ENCODE assay signal across 8 cellular contexts in the genomic region with DNA sequence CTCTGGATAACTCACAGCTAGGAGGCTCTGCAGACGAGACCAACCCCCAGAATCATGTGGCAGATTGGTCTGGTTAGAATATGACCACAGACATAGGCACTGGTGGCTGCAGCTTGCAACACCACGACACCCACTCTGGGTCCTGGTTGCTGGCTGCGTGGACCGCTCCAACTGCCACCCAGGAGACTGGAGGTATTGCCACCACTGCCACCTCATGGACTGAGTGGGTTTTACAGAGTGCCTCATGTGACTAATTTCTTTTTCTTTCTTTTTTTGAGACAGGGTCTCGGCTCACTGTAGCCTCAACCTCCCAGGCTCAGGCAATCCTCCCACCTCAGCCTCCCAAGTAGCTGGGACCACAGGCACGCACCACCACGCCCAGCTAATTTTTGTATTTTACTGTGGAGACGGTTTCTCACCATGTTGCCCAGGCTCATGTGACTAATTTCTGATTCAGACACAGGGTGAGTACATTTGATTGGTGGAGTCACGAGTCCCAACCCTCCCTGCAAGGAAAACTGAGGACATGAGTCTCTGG. TPM values are rescaled to one million over a fixed set of nuclear protein-coding genes. Genes with fewer than 3 reads are reported as not detected.
DNase-seq lines count a peak whose midpoint lies in the region; ATAC-seq and TF ChIP-seq lines count a peak whose summit lies in the region.

No MANE protein-coding gene starts in this region.

- DNase-seq in D341Med (ENCODE audit: low spot score) (peak; percentile 83), NOMO-1 treated with DMSO at 0.1 percent for 48 hours (lab: John Stamatoyannopoulos, UW; ENCODE audit: unreplicated experiment) (peak; percentile 75), mucosa of descending colon (peak; percentile 71 to 82 (median 73))
- peak; percentile 78 for DNase-seq in activated CD8-positive, alpha-beta memory T cell treated with anti-CD3 and anti-CD28 coated beads for 24 hours
- DNase-seq in stimulated activated effector memory CD8-positive, alpha-beta T cell treated with anti-CD3 and anti-CD28 coated beads, Interleukin-12 subunit alpha, Interleukin-12 subunit beta, amount 100 ng/mL, for 72 hours (ENCODE audit: low spot score in 2 of 2), result peak; percentile 51 to 81

- H3K4me1 ChIP-seq in HEK293 (ENCODE audit: control insufficient read depth, insufficient read depth, low read length) (no peaks in the 10 kb centered on the region), endocrine pancreas (ENCODE audit: control insufficient read depth, insufficient read depth, low read length) (peaks cover 9% of the 10 kb centered on the region), mucosa of descending colon (ENCODE audit: low read depth) (peaks cover 2% of the 10 kb centered on the region)

- peaks cover 8% of the 10 kb centered on the region for H3K36me3 Mint-ChIP-seq in stimulated activated effector memory CD8-positive, alpha-beta T cell treated with anti-CD3 and anti-CD28 coated beads, Interleukin-12 subunit alpha, Interleukin-12 subunit beta, amount 100 ng/mL, for 72 hours

- peaks cover 34% of the 10 kb centered on the region for H3K4me1 Mint-ChIP-seq in stimulated activated effector memory CD8-positive, alpha-beta T cell treated with anti-CD3 and anti-CD28 coated beads, Interleukin-12 subunit alpha, Interleukin-12 subunit beta, amount 100 ng/mL, for 72 hours

- no peaks in the 10 kb centered on the region for H3K9me3 Mint-ChIP-seq in stimulated activated effector memory CD8-positive, alpha-beta T cell treated with anti-CD3 and anti-CD28 coated beads, Interleukin-12 subunit alpha, Interleukin-12 subunit beta, amount 100 ng/mL, for 72 hours

- no peak overlapping the region for H3K4me3 ChIP-seq in HEK293 (ENCODE audit: low read depth, low read length)
- H3K4me3 ChIP-seq in endocrine pancreas (ENCODE audit: control insufficient read depth, insufficient read depth, low read length), result peak overlapping the region; percentile 7
- H3K4me3 ChIP-seq in mucosa of descending colon, result no peak overlapping the region

- H3K9me3 ChIP-seq in HEK293 (ENCODE audit: control insufficient read depth, insufficient read depth, low read depth, low read length) (no peaks in the 10 kb centered on the region), endocrine pancreas (ENCODE audit: control insufficient read depth, low read length) (no peaks in the 10 kb centered on the region), mucosa of descending colon (no peaks in the 10 kb centered on the region)

- no peak overlapping the region for H3K27ac ChIP-seq in HEK293 (ENCODE audit: extremely low read depth, low read depth, low read length)

- H3K36me3 ChIP-seq in HEK293 (ENCODE audit: control insufficient read depth in 2 of 2, insufficient read depth in 1 of 2, low read length in 2 of 2) (no peaks in the 10 kb centered on the region), endocrine pancreas (ENCODE audit: control insufficient read depth, insufficient read depth, low read length) (no peaks in the 10 kb centered on the region), mucosa of descending colon (ENCODE audit: low read depth) (no peaks in the 10 kb centered on the region)

- CTCF ChIA-PET in HEK293 (lab: Yijun Ruan, JAX), result interaction anchor here (0.6 to 3.4 kb wide), 25 partner anchors 9 to 1138 kb away, joined by 3 to 23 read pairs (median 4); no protein-coding TSS in a partner anchor

- ATAC-seq in mucosa of descending colon (peak; percentile 65), GM18511 (IDR thresholded peaks at IDR 0.05; ENCODE audit: unreplicated experiment) (no peak)
- peak; percentile 71 for ATAC-seq in stimulated activated effector memory CD8-positive, alpha-beta T cell treated with anti-CD3 and anti-CD28 coated beads, Interleukin-12 subunit alpha, Interleukin-12 subunit beta, amount 100 ng/mL, for 72 hours

- POLR2A ChIA-PET in HEK293 (lab: Yijun Ruan, JAX), result interaction anchor here (0.6 kb wide), 1 partner anchor 71 kb away, joined by 3 read pairs; no protein-coding TSS in a partner anchor

- H3K27ac Mint-ChIP-seq in stimulated activated effector memory CD8-positive, alpha-beta T cell treated with anti-CD3 and anti-CD28 coated beads, Interleukin-12 subunit alpha, Interleukin-12 subunit beta, amount 100 ng/mL, for 72 hours, result peak overlapping the region; percentile 64

- TF ChIP-seq CTCF in HEK293 (tag by site-specific recombination; IDR thresholded peaks at IDR 0.05), result peak; percentile 72
- peak; percentile 50 for TF ChIP-seq CTCF in mucosa of descending colon (IDR thresholded peaks at IDR 0.05)

- H3K9ac ChIP-seq in endocrine pancreas (ENCODE audit: control insufficient read depth, insufficient read depth, low read length), result no peak overlapping the region

- H3K27me3 ChIP-seq in endocrine pancreas (ENCODE audit: control insufficient read depth, insufficient read depth, low read length), result no peaks in the 10 kb centered on the region

- intact Hi-C loops in mucosa of descending colon (cut with DNase I, micrococcal nuclease), result loop anchor here in 1 of 2 donors (10.0 kb wide), 1 partner anchor 66 kb away; no protein-coding TSS in a partner anchor

- peak overlapping the region; percentile 66 for H3K4me3 Mint-ChIP-seq in stimulated activated effector memory CD8-positive, alpha-beta T cell treated with anti-CD3 and anti-CD28 coated beads, Interleukin-12 subunit alpha, Interleukin-12 subunit beta, amount 100 ng/mL, for 72 hours

TF ChIP-seq in HEK293, 187 proteins besides CTCF, POLR2A, EP300 and RAD21:
- TF ChIP-seq ZNF529 (tag by site-specific recombination; IDR thresholded peaks at IDR 0.05; ENCODE audit: insufficient replicate concordance), result no peak
- TF ChIP-seq ZNF221 (tag by site-specific recombination; IDR thresholded peaks at IDR 0.05; ENCODE audit: borderline replicate concordance), result no peak
- peak; percentile 57 for TF ChIP-seq ZNF654 (tag by site-specific recombination; IDR thresholded peaks at IDR 0.05; ENCODE audit: low read depth)
- TF ChIP-seq, protein P1, sequence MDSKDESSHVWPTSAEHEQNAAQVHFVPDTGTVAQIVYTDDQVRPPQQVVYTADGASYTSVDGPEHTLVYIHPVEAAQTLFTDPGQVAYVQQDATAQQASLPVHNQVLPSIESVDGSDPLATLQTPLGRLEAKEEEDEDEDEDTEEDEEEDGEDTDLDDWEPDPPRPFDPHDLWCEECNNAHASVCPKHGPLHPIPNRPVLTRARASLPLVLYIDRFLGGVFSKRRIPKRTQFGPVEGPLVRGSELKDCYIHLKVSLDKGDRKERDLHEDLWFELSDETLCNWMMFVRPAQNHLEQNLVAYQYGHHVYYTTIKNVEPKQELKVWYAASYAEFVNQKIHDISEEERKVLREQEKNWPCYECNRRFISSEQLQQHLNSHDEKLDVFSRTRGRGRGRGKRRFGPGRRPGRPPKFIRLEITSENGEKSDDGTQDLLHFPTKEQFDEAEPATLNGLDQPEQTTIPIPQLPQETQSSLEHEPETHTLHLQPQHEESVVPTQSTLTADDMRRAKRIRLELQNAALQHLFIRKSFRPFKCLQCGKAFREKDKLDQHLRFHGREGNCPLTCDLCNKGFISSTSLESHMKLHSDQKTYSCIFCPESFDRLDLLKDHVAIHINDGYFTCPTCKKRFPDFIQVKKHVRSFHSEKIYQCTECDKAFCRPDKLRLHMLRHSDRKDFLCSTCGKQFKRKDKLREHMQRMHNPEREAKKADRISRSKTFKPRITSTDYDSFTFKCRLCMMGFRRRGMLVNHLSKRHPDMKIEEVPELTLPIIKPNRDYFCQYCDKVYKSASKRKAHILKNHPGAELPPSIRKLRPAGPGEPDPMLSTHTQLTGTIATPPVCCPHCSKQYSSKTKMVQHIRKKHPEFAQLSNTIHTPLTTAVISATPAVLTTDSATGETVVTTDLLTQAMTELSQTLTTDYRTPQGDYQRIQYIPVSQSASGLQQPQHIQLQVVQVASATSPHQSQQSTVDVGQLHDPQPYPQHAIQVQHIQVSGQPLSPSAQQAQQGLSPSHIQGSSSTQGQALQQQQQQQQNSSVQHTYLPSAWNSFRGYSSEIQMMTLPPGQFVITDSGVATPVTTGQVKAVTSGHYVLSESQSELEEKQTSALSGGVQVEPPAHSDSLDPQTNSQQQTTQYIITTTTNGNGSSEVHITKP (tag by site-specific recombination; IDR thresholded peaks at IDR 0.05), result peak; percentile 73
- no peak for TF ChIP-seq ZNF366 (tag by site-specific recombination; conservative IDR thresholded peaks at IDR 0.05)
- no peak for TF ChIP-seq MYNN (tag by site-specific recombination; IDR thresholded peaks at IDR 0.05; ENCODE audit: borderline replicate concordance)
TF ChIP-seq in HEK293: peak in this region for 2.

RNA-seq across cellular contexts. Expression of a gene that starts 29.9 kb away (rescaled TPM):
- not detected for total RNA-seq in mucosa of descending colon

RNA-seq across cellular contexts. Expression of a gene that starts 45.2 kb away (rescaled TPM):
- total RNA-seq in mucosa of descending colon, result 100 to 1,000 TPM in 1 of 3 donors, 10 to 100 TPM in 2; 64.3 to 128 (median 80.6) TPM
